ENCODE assay signal across 1 cellular context in genomic region chr1:61310538-61310937, GRCh38.
A peak's percentile ranks its signal among the peaks of the same experiment; 100 is the strongest.
TF ChIP-seq lines count a peak whose summit lies in the region.

No MANE protein-coding gene starts in this region.

TF ChIP-seq in HepG2, 621 proteins besides CTCF, POLR2A, EP300 and RAD21 (continued from another document):
- no peak for TF ChIP-seq KLF13 (CRISPR knock-in tag; IDR thresholded peaks at IDR 0.05)
- TF ChIP-seq RBM22 (optimal IDR thresholded peaks at IDR 0.05; ENCODE audit: low read length): peak; percentile 66
- TF ChIP-seq ZNF264 (CRISPR knock-in tag; IDR thresholded peaks at IDR 0.05): no peak
- no peak for TF ChIP-seq ZNF891 (CRISPR knock-in tag; IDR thresholded peaks at IDR 0.05)
- TF ChIP-seq HNRNPK (IDR thresholded peaks at IDR 0.05; ENCODE audit: low read depth, low read length, poor library complexity, severe bottlenecking): peak; percentile 42
- no peak for TF ChIP-seq AHDC1 (CRISPR knock-in tag; IDR thresholded peaks at IDR 0.05; ENCODE audit: borderline replicate concordance)
- no peak for TF ChIP-seq MTA3 (CRISPR knock-in tag; IDR thresholded peaks at IDR 0.05)
- TF ChIP-seq CERS6 (CRISPR knock-in tag; IDR thresholded peaks at IDR 0.05): no peak
